1 cellular context compared by ENCODE assay signal in genomic region chr7:77426521-77427051, GRCh38.
A peak's percentile ranks its signal among the peaks of the same experiment; 100 is the strongest.
TF ChIP-seq lines count a peak whose summit lies in the region.

No MANE protein-coding gene starts in this region.

TF ChIP-seq in H1, 55 proteins besides CTCF, POLR2A, EP300 and RAD21:
- TF ChIP-seq KDM1A (IDR thresholded peaks at IDR 0.05; ENCODE audit: borderline replicate concordance, low read length) (0 out of 2 replicates have a peak, but pooled peaks have one; percentile 31), HDAC6 (IDR thresholded peaks at IDR 0.05; ENCODE audit: low read depth, low read length) (no peak)
